ENCODE assay signal across 8 cellular contexts in the genomic region with DNA sequence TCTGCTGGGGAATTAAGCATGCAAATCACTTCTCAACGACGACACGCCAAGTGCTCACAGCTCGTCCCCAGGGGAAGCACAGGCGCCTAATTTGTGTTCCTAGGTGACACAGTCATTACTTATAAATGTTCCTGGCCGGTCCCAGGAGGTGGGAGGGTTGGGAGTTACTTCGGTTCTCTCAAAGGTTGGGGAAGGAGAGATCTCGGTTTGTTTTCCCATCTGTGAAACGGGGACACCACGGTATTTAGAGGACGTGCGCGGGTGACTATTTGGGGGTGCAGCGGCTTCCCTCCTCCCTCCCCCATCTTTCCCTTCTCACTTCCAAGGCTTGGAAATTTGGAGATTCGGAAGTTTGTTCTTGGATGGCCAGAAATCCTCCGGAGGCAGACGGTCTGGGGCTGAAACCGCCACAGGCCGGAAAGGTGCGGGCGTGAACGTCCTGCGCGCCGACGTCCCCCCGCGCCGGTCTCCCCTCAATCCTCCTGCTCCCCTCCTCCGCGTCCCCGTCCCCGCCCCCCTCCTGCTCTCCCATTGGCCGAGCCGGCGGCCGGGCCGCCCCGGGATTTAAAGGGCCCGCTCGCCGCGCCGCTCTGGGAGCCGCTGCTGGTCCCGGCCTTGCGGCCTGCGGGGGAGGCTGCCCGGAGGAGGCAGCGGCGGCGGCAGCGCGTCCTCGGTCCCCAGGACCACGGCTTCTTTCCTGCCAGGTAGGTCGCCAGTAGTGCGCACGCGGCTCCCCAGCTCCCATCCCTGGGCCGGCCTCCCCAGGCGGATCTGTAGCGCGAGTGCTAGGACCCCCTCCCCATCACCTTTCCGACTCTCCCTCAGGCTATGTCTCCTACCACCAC. TPM values are rescaled to one million over a fixed set of nuclear protein-coding genes. Genes with fewer than 3 reads are reported as not detected.
DNase-seq lines count a peak whose midpoint lies in the region; ATAC-seq and TF ChIP-seq lines count a peak whose summit lies in the region.

A gene (plus strand): TSS at position 593 of the 845 bp plus-strand sequence. CDS start 829 bp downstream, outside the sequence.

- TF ChIP-seq CTCF in lower leg skin (IDR thresholded peaks at IDR 0.05) = no peak

- no peaks in the 10 kb centered on the region for H3K9me3 Mint-ChIP-seq in dendritic cell treated with granulocyte-macrophage colony-stimulating factor and Interleukin-4, amounts not matched to agents 40 ng/mL and 50 ng/mL, for 4 days

- H3K4me1 Mint-ChIP-seq in dendritic cell treated with granulocyte-macrophage colony-stimulating factor and Interleukin-4, amounts not matched to agents 40 ng/mL and 50 ng/mL, for 4 days (ENCODE audit: low read depth) = peaks cover 15% of the 10 kb centered on the region

- no peak for TF ChIP-seq POLR2A in lower leg skin (IDR thresholded peaks at IDR 0.05)

- peak within 1 kb of the TSS; percentile 87 for H3K4me3 Mint-ChIP-seq in dendritic cell treated with granulocyte-macrophage colony-stimulating factor and Interleukin-4, amounts not matched to agents 40 ng/mL and 50 ng/mL, for 4 days

- DNase-seq in NCI-H1417 (lab: John Stamatoyannopoulos, UW) (peak; percentile 42 to 70 (median 63)), NCI-H1417 treated with DMSO at 0.1 percent for 48 hours (lab: John Stamatoyannopoulos, UW) (no peak), NCI-H510A (lab: John Stamatoyannopoulos, UW) (peak; percentile 14), lower leg skin (ENCODE audit: low spot score in 2 of 2) (peak; percentile 72 to 96)
- DNase-seq in activated CD4-positive, alpha-beta T cell treated with anti-CD3 and anti-CD28 coated beads, Interleukin-2, amount 50 U/mL, for 1 hour = peak; percentile 73
- DNase-seq in stimulated activated CD4-positive, alpha-beta T cell treated with anti-CD3 and anti-CD28 coated beads, Interleukin-4, amount 100 ng/mL, for 48 hours (ENCODE audit: low read depth in 2 of 2) = peak; percentile 68 to 76

- H3K4me3 ChIP-seq in lower leg skin (ENCODE audit: low read depth, poor library complexity, severe bottlenecking) = peak within 1 kb of the TSS; percentile 45

- peak; percentile 77 for ATAC-seq in HG02981 (IDR thresholded peaks at IDR 0.05; ENCODE audit: unreplicated experiment)

- H3K27me3 Mint-ChIP-seq in dendritic cell treated with granulocyte-macrophage colony-stimulating factor and Interleukin-4, amounts not matched to agents 40 ng/mL and 50 ng/mL, for 4 days = peaks cover 3% of the 10 kb centered on the region

- H3K36me3 Mint-ChIP-seq in dendritic cell treated with granulocyte-macrophage colony-stimulating factor and Interleukin-4, amounts not matched to agents 40 ng/mL and 50 ng/mL, for 4 days (ENCODE audit: low read depth) = peaks cover 8% of the 10 kb centered on the region

- intact Hi-C loops in dendritic cell treated with granulocyte-macrophage colony-stimulating factor and Interleukin-4, amounts not matched to agents 40 ng/mL and 50 ng/mL, for 4 days (cut with micrococcal nuclease) = no loop called here
- intact Hi-C loops in lower leg skin (cut with DNase I; ENCODE audit: low total_unique reads) = no loop called here

- peak within 1 kb of the TSS; percentile 88 for H3K27ac Mint-ChIP-seq in dendritic cell treated with granulocyte-macrophage colony-stimulating factor and Interleukin-4, amounts not matched to agents 40 ng/mL and 50 ng/mL, for 4 days

- 1 to 41% methylated on average over 28 to 63 of the region's 65 CpGs for whole genome bisulfite sequencing in lower leg skin, 2 donors

RNA-seq across cellular contexts. Expression of the gene that starts here (rescaled TPM):
- total RNA-seq in lower leg skin = 10 to 100 TPM; 18.6 to 32.0 (median 23.2) TPM
